Comparison of ENCODE assay signal across 8 cellular contexts in genomic region chr6:55868910-55869479, GRCh38. TPM values are rescaled to one million over a fixed set of nuclear protein-coding genes. Genes with fewer than 3 reads are reported as not detected.
DNase-seq lines count a peak whose midpoint lies in the region; ATAC-seq, FAIRE-seq and TF ChIP-seq lines count a peak whose summit lies in the region.

No MANE protein-coding gene starts in this region.

- peak overlapping the region; percentile 39 for H2AFZ ChIP-seq in fibroblast of lung (ENCODE audit: low read length)

- H3K4ac ChIP-seq in mesendoderm (ENCODE audit: low read depth, low read length) = no peak overlapping the region

- H3K27me3 ChIP-seq in fibroblast of lung (ENCODE audit: control insufficient read depth, insufficient read depth, low read length) = no peaks in the 10 kb centered on the region
- H3K27me3 ChIP-seq in esophagus muscularis mucosa = no peaks in the 10 kb centered on the region
- H3K27me3 ChIP-seq in mesendoderm (ENCODE audit: insufficient read depth, low read length, poor library complexity) = no peaks in the 10 kb centered on the region
- H3K27me3 ChIP-seq in MG63 = no peaks in the 10 kb centered on the region

- no peak overlapping the region for H2BK120ac ChIP-seq in mesendoderm (ENCODE audit: low read depth, low read length)

- no peak overlapping the region for H3K23ac ChIP-seq in mesendoderm (ENCODE audit: low read length)

- H3K4me2 ChIP-seq in fibroblast of lung (ENCODE audit: extremely low read depth, insufficient read depth, low read length) (no peak overlapping the region), mesendoderm (ENCODE audit: low read length) (no peak overlapping the region)

- no peak overlapping the region for H2BK5ac ChIP-seq in mesendoderm (ENCODE audit: low read length)

- TF ChIP-seq CTCF in fibroblast of lung (conservative IDR thresholded peaks at IDR 0.05 in 1 of 2, IDR thresholded peaks at IDR 0.05 in 1 of 2; ENCODE audit: low read depth in 1 of 2, low read length in 2 of 2) = no peak
- TF ChIP-seq CTCF in esophagus muscularis mucosa (IDR thresholded peaks at IDR 0.05) = no peak

- H3K27ac ChIP-seq in fibroblast of lung (ENCODE audit: insufficient read depth, low read length) (no peak overlapping the region), esophagus muscularis mucosa (replicated peaks in 1 of 4) (peak overlapping the region in 2 of 4 donors; percentile 11 to 22), mesendoderm (ENCODE audit: low read depth, low read length) (no peak overlapping the region)

- no peak overlapping the region for H3K56ac ChIP-seq in mesendoderm (ENCODE audit: low read length)

- no peaks in the 10 kb centered on the region for H4K20me1 ChIP-seq in fibroblast of lung (ENCODE audit: control insufficient read depth, extremely low read depth, insufficient read depth, low read length)

- H3K36me3 ChIP-seq in fibroblast of lung (ENCODE audit: control insufficient read depth, insufficient read depth, low read length) (no peaks in the 10 kb centered on the region), esophagus muscularis mucosa (no peaks in the 10 kb centered on the region), mesendoderm (ENCODE audit: control insufficient read depth, insufficient read depth, low read length) (no peaks in the 10 kb centered on the region), MG63 (no peaks in the 10 kb centered on the region)

- no peak for TF ChIP-seq POLR2A in esophagus muscularis mucosa (IDR thresholded peaks at IDR 0.05; ENCODE audit: low read depth)

- H3K4me3 ChIP-seq in fibroblast of lung (replicated peaks in 1 of 4; ENCODE audit: control extremely low read depth in 1 of 4, insufficient read depth in 1 of 4, low read depth in 3 of 4, low read length in 4 of 4) (peak overlapping the region in 1 of 4 experiments; percentile 10), esophagus muscularis mucosa (no peak overlapping the region), mesendoderm (ENCODE audit: low read length) (no peak overlapping the region), MG63 (no peak overlapping the region)

- H3K9me3 ChIP-seq in fibroblast of lung (ENCODE audit: control insufficient read depth, insufficient read depth, low read depth, low read length) (no peaks in the 10 kb centered on the region), esophagus muscularis mucosa (no peaks in the 10 kb centered on the region), MG63 (no peaks in the 10 kb centered on the region)

- intact Hi-C loops in esophagus muscularis mucosa (cut with DNase I) = no loop called here

- peak; percentile 88 for ATAC-seq in GM21576 (IDR thresholded peaks at IDR 0.05; ENCODE audit: unreplicated experiment)

- H3K18ac ChIP-seq in mesendoderm (ENCODE audit: low read length) = no peak overlapping the region

- DNase-seq in GM18507 (ENCODE audit: extremely low spot score, insufficient read length, low read depth) (no peak), HT-29 (ENCODE audit: low spot score) (peak; percentile 81), fibroblast of lung (ENCODE audit: low read depth in 2 of 2) (peak in 1 of 2 donors; percentile 72), esophagus muscularis mucosa (ENCODE audit: extremely low spot score) (no peak), amygdala (lab: John Stamatoyannopoulos, UW) (no peak), mesendoderm (no peak), MG63 (no peak)

- TF ChIP-seq EP300 in esophagus muscularis mucosa (IDR thresholded peaks at IDR 0.05) = no peak

- no peak overlapping the region for H2AK5ac ChIP-seq in mesendoderm (ENCODE audit: low read length)

- H3K9ac ChIP-seq in fibroblast of lung (ENCODE audit: insufficient read depth, low read length) = no peak overlapping the region
- no peak overlapping the region for H3K9ac ChIP-seq in mesendoderm (ENCODE audit: low read length)

- H3K79me2 ChIP-seq in fibroblast of lung (ENCODE audit: control insufficient read depth, insufficient read depth, low read length) (no peaks in the 10 kb centered on the region), mesendoderm (ENCODE audit: control insufficient read depth, insufficient read depth, low read length) (no peaks in the 10 kb centered on the region)

- H4K5ac ChIP-seq in mesendoderm (ENCODE audit: low read length) = no peak overlapping the region

- H3K79me1 ChIP-seq in mesendoderm (ENCODE audit: low read length) = no peaks in the 10 kb centered on the region

- H4K8ac ChIP-seq in mesendoderm (ENCODE audit: low read depth, low read length) = no peak overlapping the region

- FAIRE-seq in GM18507 (lab: Jason Lieb, UNC) = peak; percentile 75

- 43% methylated on average over 5 of the region's 5 CpGs for WGBS in esophagus muscularis mucosa
- WGBS in mesendoderm (ENCODE audit: extremely low coverage, insufficient coverage, low lambda C conversion rate) = 100% methylated on average over 1 of the region's 5 CpGs

- no peak overlapping the region for H2BK15ac ChIP-seq in mesendoderm (replicated peaks; ENCODE audit: low read depth)

- H3K4me1 ChIP-seq in fibroblast of lung (ENCODE audit: control insufficient read depth, extremely low read depth, insufficient read depth, low read length) = no peaks in the 10 kb centered on the region
- H3K4me1 ChIP-seq in esophagus muscularis mucosa = peaks cover 0 to 8% (median 2%) of the 10 kb centered on the region in 4 donors
- no peaks in the 10 kb centered on the region for H3K4me1 ChIP-seq in mesendoderm (ENCODE audit: control insufficient read depth, low read depth, low read length)

RNA-seq across cellular contexts. Expression of gene BMP5, which starts 6.4 kb away (rescaled TPM):
- total RNA-seq in HT-29 (2014; rRNA removed; shearing (Covaris generic)) = not detected in 2 replicates
- 1.0 and 1.5 TPM in 2 replicates for total RNA-seq in fibroblast of lung
- polyA plus RNA-seq in fibroblast of lung = 0.05 TPM in 1 of 2 replicates, not detected in the other
- polyA plus RNA-seq in fibroblast of lung (2012) = 0.05 TPM in 1 of 2 replicates, not detected in the other
- polyA minus RNA-seq in fibroblast of lung (ENCODE audit: low replicate concordance) = not detected in 2 replicates
- total RNA-seq in esophagus muscularis mucosa = 1 to 10 TPM; 1.3 to 3.5 (median 1.6) TPM
- 0.01 TPM for polyA plus RNA-seq in mesendoderm (2013, experiment 1 of 2)
- polyA plus RNA-seq in mesendoderm (2013, experiment 2 of 2) = 0.04 TPM
- total RNA-seq in MG63 (2014; rRNA removed; shearing (Covaris generic); ENCODE audit: low replicate concordance) = 4.2 and 4.7 TPM in 2 replicates
